Comparison of ENCODE assay signal across 18 cellular contexts in genomic region chr1:11143907-11144306, GRCh38. TPM values are rescaled to one million over a fixed set of nuclear protein-coding genes. Genes with fewer than 3 reads are reported as not detected.
DNase-seq lines count a peak whose midpoint lies in the region; ATAC-seq, FAIRE-seq and TF ChIP-seq lines count a peak whose summit lies in the region.
"Had no signal": no experiment of that assay in that cellular context is flagged by ENCODE, and none has a peak within 500 bp of the region (broad histone marks: within the 10 kb centered on the region; RNA-seq: fewer than 3 reads in every experiment).

No MANE protein-coding gene starts in this region.

- no peaks in the 10 kb centered on the region for H3K27me3 ChIP-seq in pancreas
- H3K27me3 ChIP-seq: testis had no signal

- no peak for DNase-seq in activated T-cell treated with anti-CD3 and anti-CD28 coated beads, Interleukin-2, amount 50 U/mL, for 72 hours
- no peak for DNase-seq in activated T-cell treated with anti-CD3 and anti-CD28 coated beads, Interleukin-2, amount 50 U/mL, for 4 hours
- no peak for DNase-seq in activated naive CD4-positive, alpha-beta T cell treated with anti-CD3 and anti-CD28 coated beads, Interleukin-2, amount 50 U/mL, for 72 hours (ENCODE audit: low spot score in 2 of 2)
- DNase-seq in Right ventricle myocardium superior = no peak
- no peak for DNase-seq in stimulated activated naive CD8-positive, alpha-beta T cell treated with anti-CD3 and anti-CD28 coated beads, Interleukin-15, amount 100 ng/mL, for 72 hours
- no peak for DNase-seq in pancreas
- DNase-seq: amygdala, NCI-H1092, NCI-H774, testis had no signal

- no peaks in the 10 kb centered on the region for H3K4me1 ChIP-seq in pancreas

- peaks cover 6% of the 10 kb centered on the region for H3K4me1 Mint-ChIP-seq in activated T-cell treated with anti-CD3 and anti-CD28 coated beads, Interleukin-2, amount 50 U/mL, for 72 hours (ENCODE audit: low read depth)
- H3K4me1 Mint-ChIP-seq in activated T-cell treated with anti-CD3 and anti-CD28 coated beads, Interleukin-2, amount 50 U/mL, for 4 hours (ENCODE audit: low read depth) = peaks cover 5% of the 10 kb centered on the region
- H3K4me1 Mint-ChIP-seq in stimulated activated naive CD8-positive, alpha-beta T cell treated with anti-CD3 and anti-CD28 coated beads, Interleukin-15, amount 100 ng/mL, for 72 hours = peaks cover 20% of the 10 kb centered on the region
- H3K4me1 Mint-ChIP-seq: IgD-negative memory B cell, neural crest cell had no signal

- H3K27ac ChIP-seq in pancreas = no peak overlapping the region
- H3K27ac ChIP-seq: VCaP had no signal

- H3K9me3 ChIP-seq in pancreas = no peaks in the 10 kb centered on the region
- H3K9me3 ChIP-seq: testis had no signal

- peak in 1 of 2 donors; percentile 33 for ATAC-seq in activated T-cell treated with anti-CD3 and anti-CD28 coated beads, Interleukin-2, amount 50 U/mL, for 72 hours (replicated peaks in 1 of 2)
- no peak for ATAC-seq in activated T-cell treated with anti-CD3 and anti-CD28 coated beads, Interleukin-2, amount 50 U/mL, for 4 hours
- ATAC-seq in activated naive CD4-positive, alpha-beta T cell treated with anti-CD3 and anti-CD28 coated beads, Interleukin-2, amount 50 U/mL, for 72 hours = peak; percentile 69 to 74
- ATAC-seq in Right ventricle myocardium superior (ENCODE audit: poor library complexity) (peak; percentile 78), pancreas (no peak), HG03521 (IDR thresholded peaks at IDR 0.05; ENCODE audit: unreplicated experiment) (no peak), HG03520 (IDR thresholded peaks at IDR 0.05; ENCODE audit: unreplicated experiment) (no peak)
- no peak for ATAC-seq in stimulated activated naive CD8-positive, alpha-beta T cell treated with anti-CD3 and anti-CD28 coated beads, Interleukin-15, amount 100 ng/mL, for 72 hours

- no peak for FAIRE-seq in pancreas (lab: Jason Lieb, UNC)
- FAIRE-seq: colon had no signal

- no peak overlapping the region for H3K4me3 Mint-ChIP-seq in activated T-cell treated with anti-CD3 and anti-CD28 coated beads, Interleukin-2, amount 50 U/mL, for 72 hours
- H3K4me3 Mint-ChIP-seq in activated T-cell treated with anti-CD3 and anti-CD28 coated beads, Interleukin-2, amount 50 U/mL, for 4 hours = no peak overlapping the region
- peak overlapping the region; percentile 17 to 47 for H3K4me3 Mint-ChIP-seq in stimulated activated naive CD8-positive, alpha-beta T cell treated with anti-CD3 and anti-CD28 coated beads, Interleukin-15, amount 100 ng/mL, for 72 hours
- H3K4me3 Mint-ChIP-seq: IgD-negative memory B cell, neural crest cell had no signal

- 85 to 94% methylated on average over 2 of the region's 2 CpGs for WGBS in pancreas, 2 donors

- peak overlapping the region; percentile 88 for H3K27ac Mint-ChIP-seq in activated T-cell treated with anti-CD3 and anti-CD28 coated beads, Interleukin-2, amount 50 U/mL, for 72 hours
- H3K27ac Mint-ChIP-seq in activated naive CD4-positive, alpha-beta T cell treated with anti-CD3 and anti-CD28 coated beads, Interleukin-2, amount 50 U/mL, for 72 hours = peak overlapping the region; percentile 75 to 81
- H3K27ac Mint-ChIP-seq in stimulated activated naive CD8-positive, alpha-beta T cell treated with anti-CD3 and anti-CD28 coated beads, Interleukin-15, amount 100 ng/mL, for 72 hours = peak overlapping the region; percentile 57 to 94
- H3K27ac Mint-ChIP-seq: IgD-negative memory B cell had no signal

- H3K9me3 Mint-ChIP-seq in activated T-cell treated with anti-CD3 and anti-CD28 coated beads, Interleukin-2, amount 50 U/mL, for 72 hours = no peaks in the 10 kb centered on the region
- no peaks in the 10 kb centered on the region for H3K9me3 Mint-ChIP-seq in activated T-cell treated with anti-CD3 and anti-CD28 coated beads, Interleukin-2, amount 50 U/mL, for 4 hours
- H3K9me3 Mint-ChIP-seq in activated naive CD4-positive, alpha-beta T cell treated with anti-CD3 and anti-CD28 coated beads, Interleukin-2, amount 50 U/mL, for 72 hours = no peaks in the 10 kb centered on the region
- no peaks in the 10 kb centered on the region for H3K9me3 Mint-ChIP-seq in stimulated activated naive CD8-positive, alpha-beta T cell treated with anti-CD3 and anti-CD28 coated beads, Interleukin-15, amount 100 ng/mL, for 72 hours
- H3K9me3 Mint-ChIP-seq: IgD-negative memory B cell, neural crest cell had no signal

- no peaks in the 10 kb centered on the region for H3K27me3 Mint-ChIP-seq in activated T-cell treated with anti-CD3 and anti-CD28 coated beads, Interleukin-2, amount 50 U/mL, for 72 hours (ENCODE audit: low read depth)
- H3K27me3 Mint-ChIP-seq in activated T-cell treated with anti-CD3 and anti-CD28 coated beads, Interleukin-2, amount 50 U/mL, for 4 hours (ENCODE audit: low read depth) = no peaks in the 10 kb centered on the region
- no peaks in the 10 kb centered on the region for H3K27me3 Mint-ChIP-seq in stimulated activated naive CD8-positive, alpha-beta T cell treated with anti-CD3 and anti-CD28 coated beads, Interleukin-15, amount 100 ng/mL, for 72 hours
- H3K27me3 Mint-ChIP-seq: IgD-negative memory B cell had no signal

- H3K4me3 ChIP-seq in pancreas = no peak overlapping the region
- H3K4me3 ChIP-seq: testis had no signal

- intact Hi-C loops in Right ventricle myocardium superior (cut with DNase I) = no loop called here
- intact Hi-C loops in pancreas (cut with DNase I) = no loop called here

- peaks cover 2 to 5% of the 10 kb centered on the region in 2 donors for H3K36me3 Mint-ChIP-seq in activated T-cell treated with anti-CD3 and anti-CD28 coated beads, Interleukin-2, amount 50 U/mL, for 72 hours (ENCODE audit: insufficient read depth in 2 of 2)
- peaks cover 31% of the 10 kb centered on the region for H3K36me3 Mint-ChIP-seq in activated T-cell treated with anti-CD3 and anti-CD28 coated beads, Interleukin-2, amount 50 U/mL, for 4 hours (ENCODE audit: insufficient read depth)
- peaks cover 10 to 12% of the 10 kb centered on the region in 2 donors for H3K36me3 Mint-ChIP-seq in activated naive CD4-positive, alpha-beta T cell treated with anti-CD3 and anti-CD28 coated beads, Interleukin-2, amount 50 U/mL, for 72 hours

- no peak for TF ChIP-seq CTCF in pancreas (IDR thresholded peaks at IDR 0.05)

- peaks cover 0 to 48% (median 9%) of the 10 kb centered on the region in 3 donors for H3K36me3 ChIP-seq in pancreas

RNA-seq across cellular contexts. Expression of gene EXOSC10, which starts 44.2 kb away (rescaled TPM):
- total RNA-seq in activated T-cell treated with anti-CD3 and anti-CD28 coated beads, Interleukin-2, amount 50 U/mL, for 72 hours = 10 to 100 TPM; 70.2 to 84.6 TPM
- 10 to 100 TPM; 82.8 to 86.6 (median 85.1) TPM for total RNA-seq in activated T-cell treated with anti-CD3 and anti-CD28 coated beads, Interleukin-2, amount 50 U/mL, for 4 hours
- total RNA-seq in activated naive CD4-positive, alpha-beta T cell treated with anti-CD3 and anti-CD28 coated beads, Interleukin-2, amount 50 U/mL, for 72 hours = 10 to 100 TPM; 81.1 to 83.3 TPM
- total RNA-seq in Right ventricle myocardium superior = 15.8 TPM
- total RNA-seq in pancreas = 10 to 100 TPM; 16.3 to 26.8 (median 20.6) TPM
- 10 to 100 TPM; 32.5 to 65.1 TPM for polyA plus RNA-seq in pancreas

RNA-seq across cellular contexts. Expression of gene ANGPTL7, which starts 45.2 kb away (rescaled TPM):
- not detected for total RNA-seq in activated T-cell treated with anti-CD3 and anti-CD28 coated beads, Interleukin-2, amount 50 U/mL, for 72 hours
- not detected for total RNA-seq in activated T-cell treated with anti-CD3 and anti-CD28 coated beads, Interleukin-2, amount 50 U/mL, for 4 hours
- total RNA-seq in activated naive CD4-positive, alpha-beta T cell treated with anti-CD3 and anti-CD28 coated beads, Interleukin-2, amount 50 U/mL, for 72 hours = not detected
- total RNA-seq in Right ventricle myocardium superior (0.89 TPM), pancreas (under 1 TPM in 4 of 6 donors, not detected in 2; 0.09 to 0.26 (median 0.22) TPM)
- under 1 TPM; 0.15 to 0.63 TPM for polyA plus RNA-seq in pancreas
- total RNA-seq: epithelial cell of proximal tubule, glomerular endothelial cell, testis had no signal
- polyA plus RNA-seq: IgD-negative memory B cell had no signal

Comparison
In these comparisons a context has a peak if more than half of its experiments do, and no peak if none do; other contexts are left out.
1. ATAC-seq: peak in activated naive CD4-positive, alpha-beta T cell treated with anti-CD3 and anti-CD28 coated beads, Interleukin-2, amount 50 U/mL, for 72 hours (2 of 2) and Right ventricle myocardium superior (single experiment); none in activated T-cell treated with anti-CD3 and anti-CD28 coated beads, Interleukin-2, amount 50 U/mL, for 4 hours (0 of 2), stimulated activated naive CD8-positive, alpha-beta T cell treated with anti-CD3 and anti-CD28 coated beads, Interleukin-15, amount 100 ng/mL, for 72 hours (single experiment), pancreas (0 of 4), HG03521 (single experiment) and HG03520 (single experiment).
2. H3K4me3 Mint-ChIP-seq: peak in stimulated activated naive CD8-positive, alpha-beta T cell treated with anti-CD3 and anti-CD28 coated beads, Interleukin-15, amount 100 ng/mL, for 72 hours (2 of 2); none in activated T-cell treated with anti-CD3 and anti-CD28 coated beads, Interleukin-2, amount 50 U/mL, for 72 hours (0 of 2) and activated T-cell treated with anti-CD3 and anti-CD28 coated beads, Interleukin-2, amount 50 U/mL, for 4 hours (single experiment).
3. Peak in every context shown above with its lines, with median percentiles within 50 percentile points of each other: H3K27ac Mint-ChIP-seq.